ENCODE assay signal across 20 cellular contexts in the genomic region with DNA sequence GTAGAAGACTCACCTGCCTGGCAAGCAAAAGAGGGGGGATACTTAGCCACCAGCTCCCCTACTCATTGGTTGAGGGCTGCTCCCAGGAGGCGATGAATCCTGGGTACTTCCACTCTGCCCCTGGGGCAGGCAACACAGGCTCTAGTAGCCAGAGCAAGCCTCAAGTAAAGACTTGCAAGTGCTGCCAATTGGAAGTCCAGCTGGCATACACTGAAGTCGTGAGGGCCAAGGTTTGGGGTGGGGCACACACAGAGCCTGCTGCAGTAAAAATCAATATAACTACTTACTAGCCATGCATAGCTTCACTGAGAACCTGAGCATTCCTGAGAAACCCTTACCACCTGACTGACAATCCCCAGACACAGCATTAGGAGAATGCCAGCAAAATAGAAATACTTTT.
DNase-seq lines count a peak whose midpoint lies in the region; ATAC-seq, FAIRE-seq and TF ChIP-seq lines count a peak whose summit lies in the region.
"Had no signal": no experiment of that assay in that cellular context is flagged by ENCODE, and none has a peak within 500 bp of the region (broad histone marks: within the 10 kb centered on the region; RNA-seq: fewer than 3 reads in every experiment).

No MANE protein-coding gene starts in this region.

- H3K4me1 Mint-ChIP-seq in Calu3 (ENCODE audit: low read depth, unreplicated experiment): no peaks in the 10 kb centered on the region
- H3K4me1 Mint-ChIP-seq: CD4-positive, alpha-beta memory T cell had no signal

- peak; percentile 12 for DNase-seq in Calu3
- peak; percentile 23 to 58 (median 41) for DNase-seq in body of pancreas
- peak in 1 of 2 donors; percentile 23 for DNase-seq in left colon
- peak; percentile 30 for DNase-seq in small intestine
- DNase-seq in mesenchymal stem cell: no peak
- DNase-seq: 8988T; CD4-positive, alpha-beta memory T cell; DMS153; EL; Karpas-422; NCI-H1417; NCI-H1694 treated with DMSO at 0.1 percent for 48 hours; NCI-H446; NCI-H526; Right ventricle myocardium superior had no signal

- H3K9me3 ChIP-seq in body of pancreas (no peaks in the 10 kb centered on the region), small intestine (ENCODE audit: control insufficient read depth, low read depth) (no peaks in the 10 kb centered on the region), gastroesophageal sphincter (no peaks in the 10 kb centered on the region), mesenchymal stem cell (ENCODE audit: control insufficient read depth, low read length) (no peaks in the 10 kb centered on the region)
- H3K9me3 ChIP-seq: BLaER1 treated with 17β-estradiol and CSF1 and Interleukin-3, amounts not matched to agents 10 nM and 100 nM had no signal

- H3K36me3 ChIP-seq in body of pancreas (replicated peaks in 1 of 2; ENCODE audit: insufficient read depth in 1 of 2, low read depth in 2 of 2): no peaks in the 10 kb centered on the region
- no peaks in the 10 kb centered on the region for H3K36me3 ChIP-seq in small intestine (ENCODE audit: control insufficient read depth in 2 of 2, insufficient read depth in 2 of 2, low read length in 2 of 2)
- H3K36me3 ChIP-seq in gastroesophageal sphincter: no peaks in the 10 kb centered on the region
- no peaks in the 10 kb centered on the region for H3K36me3 ChIP-seq in mesenchymal stem cell (ENCODE audit: control insufficient read depth in 1 of 2, insufficient read depth in 2 of 2, low read depth in 1 of 2, low read length in 2 of 2)
- H3K36me3 ChIP-seq: BLaER1 treated with 17β-estradiol and CSF1 and Interleukin-3, amounts not matched to agents 10 nM and 100 nM had no signal

- no TSS peak for BruUV-seq in Calu3 (replicated peaks; lab: Mats Ljungman, UMichigan)

- H3K27ac ChIP-seq in body of pancreas: no peak overlapping the region
- H3K27ac ChIP-seq in small intestine (ENCODE audit: low read depth in 1 of 2, low read length in 1 of 2): no peak overlapping the region
- H3K27ac ChIP-seq in gastroesophageal sphincter: no peak overlapping the region
- H3K27ac ChIP-seq in mesenchymal stem cell (ENCODE audit: low read length, poor library complexity, severe bottlenecking): no peak overlapping the region
- H3K27ac ChIP-seq: BLaER1 treated with 17β-estradiol and CSF1 and Interleukin-3, amounts not matched to agents 10 nM and 100 nM had no signal

- peak; percentile 73 for ATAC-seq in body of pancreas
- peak; percentile 71 for ATAC-seq in left colon
- no peak for ATAC-seq in gastroesophageal sphincter
- no peak for ATAC-seq in HG03469 (IDR thresholded peaks at IDR 0.05; ENCODE audit: unreplicated experiment)

- H4K8ac ChIP-seq in mesenchymal stem cell (ENCODE audit: low read length): no peak overlapping the region

- H2AK5ac ChIP-seq in mesenchymal stem cell (ENCODE audit: low read length, severe bottlenecking): no peak overlapping the region

- H2BK120ac ChIP-seq in mesenchymal stem cell (ENCODE audit: low read depth, low read length): no peak overlapping the region

- H3K4me3 ChIP-seq in body of pancreas (no peak overlapping the region), small intestine (ENCODE audit: low read depth in 1 of 2, low read length in 2 of 2) (no peak overlapping the region), gastroesophageal sphincter (no peak overlapping the region), mesenchymal stem cell (ENCODE audit: insufficient read depth in 1 of 2, low read depth in 1 of 2, low read length in 2 of 2) (no peak overlapping the region)
- H3K4me3 ChIP-seq: BLaER1 treated with 17β-estradiol and CSF1 and Interleukin-3, amounts not matched to agents 10 nM and 100 nM had no signal

- no peak overlapping the region for H3K18ac ChIP-seq in mesenchymal stem cell (ENCODE audit: low read depth in 1 of 2, low read length in 2 of 2)

- H2BK5ac ChIP-seq in mesenchymal stem cell (ENCODE audit: low read depth, low read length, poor library complexity, severe bottlenecking): no peak overlapping the region

- TF ChIP-seq POLR2A in body of pancreas (IDR thresholded peaks at IDR 0.05) (no peak), gastroesophageal sphincter (IDR thresholded peaks at IDR 0.05) (no peak)

- no peak overlapping the region for H3K23ac ChIP-seq in mesenchymal stem cell (ENCODE audit: low read length in 2 of 2)

- no peak for TF ChIP-seq CTCF in Calu3 (IDR thresholded peaks at IDR 0.05; ENCODE audit: unreplicated experiment)
- no peak for TF ChIP-seq CTCF in body of pancreas (IDR thresholded peaks at IDR 0.05)
- no peak for TF ChIP-seq CTCF in gastroesophageal sphincter (IDR thresholded peaks at IDR 0.05)

- H3K27me3 ChIP-seq in body of pancreas (no peaks in the 10 kb centered on the region), small intestine (ENCODE audit: control insufficient read depth in 2 of 2, insufficient read depth in 2 of 2, low read length in 2 of 2) (no peaks in the 10 kb centered on the region), gastroesophageal sphincter (no peaks in the 10 kb centered on the region), mesenchymal stem cell (ENCODE audit: control insufficient read depth in 1 of 2, insufficient read depth in 1 of 2, low read length in 2 of 2) (peaks cover 0 to 8% of the 10 kb centered on the region in 2 experiments)
- H3K27me3 ChIP-seq: BLaER1 treated with 17β-estradiol and CSF1 and Interleukin-3, amounts not matched to agents 10 nM and 100 nM had no signal

- intact Hi-C loops in Calu3 (cut with micrococcal nuclease; ENCODE audit: unreplicated experiment) (no loop called here), body of pancreas (cut with DNase I) (no loop called here), left colon (cut with DNase I, micrococcal nuclease) (no loop called here)

- H3K14ac ChIP-seq in mesenchymal stem cell (ENCODE audit: low read length in 2 of 2): no peak overlapping the region

- no peak overlapping the region for H2BK15ac ChIP-seq in mesenchymal stem cell (ENCODE audit: low read depth, poor library complexity, severe bottlenecking)

- no peak overlapping the region for H3K4me2 ChIP-seq in mesenchymal stem cell (ENCODE audit: low read length, poor library complexity, severe bottlenecking)

- H3K79me1 ChIP-seq in mesenchymal stem cell (replicated peaks; ENCODE audit: low read length, poor library complexity, severe bottlenecking): no peaks in the 10 kb centered on the region

- no peak overlapping the region for H2AFZ ChIP-seq in mesenchymal stem cell (ENCODE audit: low read depth, low read length)

- no peaks in the 10 kb centered on the region for H3K27me3 Mint-ChIP-seq in Calu3 (ENCODE audit: unreplicated experiment)
- H3K27me3 Mint-ChIP-seq: CD4-positive, alpha-beta memory T cell had no signal

- peaks cover 11% of the 10 kb centered on the region for H3K4me1 ChIP-seq in body of pancreas
- no peaks in the 10 kb centered on the region for H3K4me1 ChIP-seq in small intestine (ENCODE audit: control insufficient read depth in 2 of 2, insufficient read depth in 1 of 2, low read depth in 1 of 2, low read length in 1 of 2)
- no peaks in the 10 kb centered on the region for H3K4me1 ChIP-seq in gastroesophageal sphincter
- no peaks in the 10 kb centered on the region for H3K4me1 ChIP-seq in mesenchymal stem cell (ENCODE audit: control insufficient read depth, insufficient read depth, low read depth, low read length)

- H3K36me3 Mint-ChIP-seq in Calu3 (ENCODE audit: insufficient read depth, unreplicated experiment): no peaks in the 10 kb centered on the region
- H3K36me3 Mint-ChIP-seq: CD4-positive, alpha-beta memory T cell had no signal

- CTCF ChIA-PET in Calu3 (lab: Charles Lee): interaction anchor here (1.2 kb wide), 1 partner anchor 644 kb away, joined by 3 read pairs; no protein-coding TSS in a partner anchor

- H3K9me3 Mint-ChIP-seq in Calu3 (ENCODE audit: low read depth, unreplicated experiment): no peaks in the 10 kb centered on the region
- H3K9me3 Mint-ChIP-seq: CD4-positive, alpha-beta memory T cell had no signal

- no peak overlapping the region for H3K4ac ChIP-seq in mesenchymal stem cell (ENCODE audit: low read depth in 1 of 2, low read length in 2 of 2)

- no peak overlapping the region for H4K91ac ChIP-seq in mesenchymal stem cell (ENCODE audit: low read length)

- FAIRE-seq in small intestine (lab: Jason Lieb, UNC): no peak
- FAIRE-seq: GM19239, H1 had no signal

- no peak overlapping the region for H3K27ac Mint-ChIP-seq in Calu3 (ENCODE audit: unreplicated experiment)
- H3K27ac Mint-ChIP-seq: CD4-positive, alpha-beta memory T cell had no signal

- no peak for TF ChIP-seq EP300 in gastroesophageal sphincter (IDR thresholded peaks at IDR 0.05)

- no peak overlapping the region for H2BK12ac ChIP-seq in mesenchymal stem cell (ENCODE audit: low read length in 2 of 2)

- WGBS in body of pancreas, 2 donors: 29 to 57% methylated on average over 1 to 2 of the region's 2 CpGs
- WGBS in small intestine, 3 donors: 33 to 69% (median 48%) methylated on average over 2 of the region's 2 CpGs
- WGBS in gastroesophageal sphincter (ENCODE audit: low coverage in 1 of 2), 2 donors: 86% methylated on average over 1 of the region's 2 CpGs; no CpG with 5 or more reads in 1 of the 2 donors
- WGBS in mesenchymal stem cell: 75% methylated on average over 2 of the region's 2 CpGs

- H3K9ac ChIP-seq in mesenchymal stem cell (ENCODE audit: low read length): no peak overlapping the region
- H3K9ac ChIP-seq: BLaER1 treated with 17β-estradiol and CSF1 and Interleukin-3, amounts not matched to agents 10 nM and 100 nM had no signal

- no peak overlapping the region for H3K4me3 Mint-ChIP-seq in Calu3 (ENCODE audit: low read depth, unreplicated experiment)
- H3K4me3 Mint-ChIP-seq: CD4-positive, alpha-beta memory T cell had no signal

Comparison
In these comparisons a context has a peak if more than half of its experiments do, and no peak if none do; other contexts are left out.
1. ATAC-seq: peak in body of pancreas (single experiment) and left colon (single experiment); none in gastroesophageal sphincter (single experiment) and HG03469 (single experiment).